Comparison of ENCODE assay signal across 8 cellular contexts in the genomic region with DNA sequence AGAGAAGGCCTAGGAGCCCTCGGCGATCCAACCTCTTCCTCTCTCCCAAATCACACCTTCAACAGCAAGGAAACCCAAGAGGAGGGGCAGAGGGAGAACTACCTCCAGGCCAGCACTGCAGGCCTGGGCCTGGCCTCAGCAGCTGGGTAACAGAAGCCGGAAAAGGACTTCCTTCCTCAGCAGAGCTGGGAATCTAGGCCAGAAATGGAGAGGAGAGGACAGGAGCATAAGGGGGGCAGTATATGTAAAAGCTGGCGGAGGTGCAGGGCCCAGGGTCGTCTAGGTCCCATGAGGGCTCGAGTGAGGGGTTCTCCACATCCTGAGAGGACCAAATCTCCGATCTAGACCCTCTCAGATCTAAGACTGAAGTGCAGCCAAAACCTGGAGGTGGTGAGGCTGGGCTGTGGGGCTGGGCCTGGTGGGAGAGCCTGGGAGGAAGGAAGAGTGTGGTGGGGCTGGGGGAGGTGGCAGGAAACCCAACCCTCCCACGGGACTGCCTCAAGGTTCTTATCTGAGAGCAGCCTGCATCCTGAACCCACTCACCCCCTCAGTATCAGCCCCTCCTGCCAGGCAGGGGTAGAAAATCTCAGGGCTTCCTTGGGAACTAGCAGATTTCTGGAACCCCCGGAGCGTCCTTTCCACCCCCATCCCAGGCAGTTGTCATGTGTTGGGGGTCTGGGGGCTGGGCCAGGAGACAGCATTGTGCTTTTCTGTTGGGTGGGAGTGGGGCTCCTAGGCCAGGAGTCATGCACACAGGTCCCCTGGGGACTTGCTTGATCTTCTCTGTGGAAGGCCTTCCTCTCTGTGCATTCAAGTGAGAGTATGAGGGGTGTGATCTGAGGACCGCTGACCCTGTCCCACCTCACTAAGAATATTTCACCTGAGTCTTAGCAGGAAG. TPM values are rescaled to one million over a fixed set of nuclear protein-coding genes. Genes with fewer than 3 reads are reported as not detected.
DNase-seq lines count a peak whose midpoint lies in the region; ATAC-seq and TF ChIP-seq lines count a peak whose summit lies in the region.

No MANE protein-coding gene starts in this region.

- H3K9me3 ChIP-seq in left lung, result no peaks in the 10 kb centered on the region

- H3K4me3 ChIP-seq in left lung (no peak overlapping the region), coronary artery (no peak overlapping the region)

- peak overlapping the region; percentile 85 for H3K27ac Mint-ChIP-seq in activated T-helper 1 cell treated with anti-CD3 and anti-CD28 coated beads, Interleukin-12 subunit alpha, Interleukin-12 subunit beta, Interleukin-2, Interleukin-4 antibody, amounts not matched to agents 30 ng/mL and 10 ng/mL and 1 ng/mL, durations not matched to agents 14 hours and 24 hours and 36 hours
- no peak overlapping the region for H3K27ac Mint-ChIP-seq in glutamatergic neuron (ENCODE audit: unreplicated experiment)
- no peak overlapping the region for H3K27ac Mint-ChIP-seq in mesothelial cell of epicardium

- H3K27ac ChIP-seq in left lung (peak overlapping the region; percentile 27 to 73), coronary artery (peak overlapping the region in 1 of 2 donors; percentile 52)

- H3K9me3 Mint-ChIP-seq in activated T-helper 1 cell treated with anti-CD3 and anti-CD28 coated beads, Interleukin-12 subunit alpha, Interleukin-12 subunit beta, Interleukin-2, Interleukin-4 antibody, amounts not matched to agents 30 ng/mL and 10 ng/mL and 1 ng/mL, durations not matched to agents 14 hours and 24 hours and 36 hours, result no peaks in the 10 kb centered on the region
- H3K9me3 Mint-ChIP-seq in glutamatergic neuron (ENCODE audit: unreplicated experiment), result peaks cover 18% of the 10 kb centered on the region
- H3K9me3 Mint-ChIP-seq in mesothelial cell of epicardium, result no peaks in the 10 kb centered on the region

- intact Hi-C loops in activated T-helper 1 cell treated with anti-CD3 and anti-CD28 coated beads, Interleukin-12 subunit alpha, Interleukin-12 subunit beta, Interleukin-2, Interleukin-4 antibody, amounts not matched to agents 30 ng/mL and 10 ng/mL and 1 ng/mL, durations not matched to agents 14 hours and 24 hours and 36 hours (cut with micrococcal nuclease), result no loop called here
- intact Hi-C loops in left lung (cut with DNase I), result no loop called here

- peaks cover 0 to 50% of the 10 kb centered on the region in 2 donors for H3K4me1 ChIP-seq in left lung

- H3K36me3 Mint-ChIP-seq in activated T-helper 1 cell treated with anti-CD3 and anti-CD28 coated beads, Interleukin-12 subunit alpha, Interleukin-12 subunit beta, Interleukin-2, Interleukin-4 antibody, amounts not matched to agents 30 ng/mL and 10 ng/mL and 1 ng/mL, durations not matched to agents 14 hours and 24 hours and 36 hours (ENCODE audit: low read depth), result peaks cover 52% of the 10 kb centered on the region
- H3K36me3 Mint-ChIP-seq in glutamatergic neuron (ENCODE audit: unreplicated experiment), result peaks cover 17% of the 10 kb centered on the region
- peaks cover 22% of the 10 kb centered on the region for H3K36me3 Mint-ChIP-seq in mesothelial cell of epicardium

- no peak for TF ChIP-seq CTCF in left lung (IDR thresholded peaks at IDR 0.05)
- TF ChIP-seq CTCF in coronary artery (IDR thresholded peaks at IDR 0.05), result no peak
- no peak for TF ChIP-seq CTCF in glutamatergic neuron (IDR thresholded peaks at IDR 0.05; ENCODE audit: partially characterized antibody, unreplicated experiment)
- no peak for TF ChIP-seq CTCF in mesothelial cell of epicardium (IDR thresholded peaks at IDR 0.05; ENCODE audit: unreplicated experiment)

- H3K27me3 Mint-ChIP-seq in activated T-helper 1 cell treated with anti-CD3 and anti-CD28 coated beads, Interleukin-12 subunit alpha, Interleukin-12 subunit beta, Interleukin-2, Interleukin-4 antibody, amounts not matched to agents 30 ng/mL and 10 ng/mL and 1 ng/mL, durations not matched to agents 14 hours and 24 hours and 36 hours (ENCODE audit: insufficient read depth), result no peaks in the 10 kb centered on the region
- H3K27me3 Mint-ChIP-seq in glutamatergic neuron (ENCODE audit: unreplicated experiment) (peaks cover 27% of the 10 kb centered on the region), mesothelial cell of epicardium (ENCODE audit: low read depth) (no peaks in the 10 kb centered on the region)

- H3K27me3 ChIP-seq in left lung, result no peaks in the 10 kb centered on the region

- peaks cover 0 to 16% of the 10 kb centered on the region in 2 donors for H3K36me3 ChIP-seq in left lung

- H3K4me1 Mint-ChIP-seq in activated T-helper 1 cell treated with anti-CD3 and anti-CD28 coated beads, Interleukin-12 subunit alpha, Interleukin-12 subunit beta, Interleukin-2, Interleukin-4 antibody, amounts not matched to agents 30 ng/mL and 10 ng/mL and 1 ng/mL, durations not matched to agents 14 hours and 24 hours and 36 hours (ENCODE audit: low read depth), result peaks cover 62% of the 10 kb centered on the region
- H3K4me1 Mint-ChIP-seq in glutamatergic neuron (ENCODE audit: low read depth, unreplicated experiment) (peaks cover 50% of the 10 kb centered on the region), mesothelial cell of epicardium (peaks cover 51% of the 10 kb centered on the region)

- peak; percentile 36 for DNase-seq in CD1c-positive myeloid dendritic cell (ENCODE audit: extremely low spot score)
- DNase-seq in activated T-helper 1 cell treated with anti-CD3 and anti-CD28 coated beads, Interleukin-12 subunit alpha, Interleukin-12 subunit beta, Interleukin-2, Interleukin-4 antibody, amounts not matched to agents 30 ng/mL and 10 ng/mL and 1 ng/mL, durations not matched to agents 14 hours and 24 hours and 36 hours (ENCODE audit: low spot score), result no peak
- DNase-seq in left lung, result no peak
- DNase-seq in coronary artery (ENCODE audit: low spot score), result no peak
- no peak for DNase-seq in glutamatergic neuron
- no peak for DNase-seq in HT-29 (ENCODE audit: low spot score)
- no peak for DNase-seq in mesothelial cell of epicardium (ENCODE audit: low spot score in 2 of 2, unreplicated experiment in 2 of 2)

- ATAC-seq in HG02885 (IDR thresholded peaks at IDR 0.05; ENCODE audit: poor library complexity, unreplicated experiment) (peak; percentile 42), left lung (peak; percentile 35)

- H3K4me3 Mint-ChIP-seq in activated T-helper 1 cell treated with anti-CD3 and anti-CD28 coated beads, Interleukin-12 subunit alpha, Interleukin-12 subunit beta, Interleukin-2, Interleukin-4 antibody, amounts not matched to agents 30 ng/mL and 10 ng/mL and 1 ng/mL, durations not matched to agents 14 hours and 24 hours and 36 hours, result peak overlapping the region; percentile 61
- H3K4me3 Mint-ChIP-seq in glutamatergic neuron (ENCODE audit: unreplicated experiment) (no peak overlapping the region), mesothelial cell of epicardium (no peak overlapping the region)

RNA-seq across cellular contexts. Expression of a gene that starts 33.0 kb away (rescaled TPM):
- 21.8 and 24.1 TPM in 2 replicates for total RNA-seq in activated T-helper 1 cell treated with anti-CD3 and anti-CD28 coated beads, Interleukin-12 subunit alpha, Interleukin-12 subunit beta, Interleukin-2, Interleukin-4 antibody, amounts not matched to agents 30 ng/mL and 10 ng/mL and 1 ng/mL, durations not matched to agents 14 hours and 24 hours and 36 hours
- total RNA-seq in left lung (10 to 100 TPM; 26.5 to 42.6 TPM), glutamatergic neuron (ENCODE audit: unreplicated experiment) (156 TPM), mesothelial cell of epicardium (36.3 to 39.6 TPM (median 39.5 TPM) in 3 replicates)
- 55.3 and 55.4 TPM in 2 replicates for total RNA-seq in HT-29 (2014; rRNA removed; shearing (Covaris generic))

RNA-seq across cellular contexts. Expression of a gene that starts 50.0 kb away (rescaled TPM):
- 75.8 and 76.2 TPM in 2 replicates for total RNA-seq in activated T-helper 1 cell treated with anti-CD3 and anti-CD28 coated beads, Interleukin-12 subunit alpha, Interleukin-12 subunit beta, Interleukin-2, Interleukin-4 antibody, amounts not matched to agents 30 ng/mL and 10 ng/mL and 1 ng/mL, durations not matched to agents 14 hours and 24 hours and 36 hours
- 10 to 100 TPM; 35.7 to 53.0 TPM for total RNA-seq in left lung
- 45.3 TPM for total RNA-seq in glutamatergic neuron (ENCODE audit: unreplicated experiment)
- 32.6 and 40.7 TPM in 2 replicates for total RNA-seq in HT-29 (2014; rRNA removed; shearing (Covaris generic))
- 56.2 to 57.5 TPM (median 57.5 TPM) in 3 replicates for total RNA-seq in mesothelial cell of epicardium

RNA-seq across cellular contexts. Expression of a gene that starts 54.6 kb away (rescaled TPM):
- total RNA-seq in activated T-helper 1 cell treated with anti-CD3 and anti-CD28 coated beads, Interleukin-12 subunit alpha, Interleukin-12 subunit beta, Interleukin-2, Interleukin-4 antibody, amounts not matched to agents 30 ng/mL and 10 ng/mL and 1 ng/mL, durations not matched to agents 14 hours and 24 hours and 36 hours, result 75.5 and 80.3 TPM in 2 replicates
- 10 to 100 TPM; 46.7 to 82.1 TPM for total RNA-seq in left lung
- total RNA-seq in glutamatergic neuron (ENCODE audit: unreplicated experiment), result 93.9 TPM
- total RNA-seq in HT-29 (2014; rRNA removed; shearing (Covaris generic)), result 18.5 and 19.4 TPM in 2 replicates
- 132 to 154 TPM (median 136 TPM) in 3 replicates for total RNA-seq in mesothelial cell of epicardium
